25 cellular contexts compared by ENCODE assay signal in genomic region chr5:100771181-100771580, GRCh38.
"Had no signal": no experiment of that assay in that cellular context is flagged by ENCODE, and none has a peak within 500 bp of the region (broad histone marks: within the 10 kb centered on the region; RNA-seq: fewer than 3 reads in every experiment).

No MANE protein-coding gene starts in this region.

- H3K4me3 Mint-ChIP-seq: activated naive CD8-positive, alpha-beta T cell treated with anti-CD3 and anti-CD28 coated beads, Interleukin-2, amount 10 ng/mL, durations not matched to agents 7 days and 5 days; activated T-cell treated with anti-CD3 and anti-CD28 coated beads, Interleukin-2, amount 50 U/mL, for 24 hours; activated T-helper 17 cell treated with anti-CD3 and anti-CD28 coated beads, Interleukin-2, amount 50 U/mL, for 72 hours; effector memory CD8-positive, alpha-beta T cell; naive thymus-derived CD4-positive, alpha-beta T cell; neural crest cell; WTC11 had no signal

- DNase-seq: activated CD8-positive, alpha-beta memory T cell treated with anti-CD3 and anti-CD28 coated beads, Interleukin-2, amount 50 U/mL, for 4 hours; activated naive CD8-positive, alpha-beta T cell treated with anti-CD3 and anti-CD28 coated beads, Interleukin-2, amount 10 ng/mL, durations not matched to agents 7 days and 5 days; activated T-cell treated with anti-CD3 and anti-CD28 coated beads, Interleukin-2, amount 50 U/mL, for 24 hours; amygdala; colonic mucosa; dorsolateral prefrontal cortex; effector memory CD8-positive, alpha-beta T cell; glutamatergic neuron; hippocampal formation; kidney glomerular epithelial cell; left lung; naive thymus-derived CD4-positive, alpha-beta T cell; posterior cingulate gyrus; right lobe of liver; stimulated activated CD4-positive, alpha-beta T cell treated with anti-CD3 and anti-CD28 coated beads, Interleukin-2, amount 100 ng/mL, for 48 hours; stimulated activated naive CD4-positive, alpha-beta T cell; T1000; upper lobe of left lung had no signal

- H3K4me3 ChIP-seq: colonic mucosa, dorsolateral prefrontal cortex, left lung, lung, right lobe of liver, skin epidermis, thoracic aorta, upper lobe of left lung had no signal

- ATAC-seq: activated T-helper 17 cell treated with anti-CD3 and anti-CD28 coated beads, Interleukin-2, amount 50 U/mL, for 72 hours; effector memory CD8-positive, alpha-beta T cell; esophagus mucosa; left lung; naive thymus-derived CD4-positive, alpha-beta T cell; right lobe of liver; WTC11 had no signal

- H3K27me3 Mint-ChIP-seq: activated naive CD8-positive, alpha-beta T cell treated with anti-CD3 and anti-CD28 coated beads, Interleukin-2, amount 10 ng/mL, durations not matched to agents 7 days and 5 days; effector memory CD8-positive, alpha-beta T cell had no signal

- H3K4me1 Mint-ChIP-seq: activated naive CD8-positive, alpha-beta T cell treated with anti-CD3 and anti-CD28 coated beads, Interleukin-2, amount 10 ng/mL, durations not matched to agents 7 days and 5 days; activated T-helper 17 cell treated with anti-CD3 and anti-CD28 coated beads, Interleukin-2, amount 50 U/mL, for 72 hours had no signal

- H3K27ac Mint-ChIP-seq: activated naive CD8-positive, alpha-beta T cell treated with anti-CD3 and anti-CD28 coated beads, Interleukin-2, amount 10 ng/mL, durations not matched to agents 7 days and 5 days; activated T-cell treated with anti-CD3 and anti-CD28 coated beads, Interleukin-2, amount 50 U/mL, for 24 hours; activated T-helper 17 cell treated with anti-CD3 and anti-CD28 coated beads, Interleukin-2, amount 50 U/mL, for 72 hours; effector memory CD8-positive, alpha-beta T cell; naive thymus-derived CD4-positive, alpha-beta T cell; WTC11 had no signal

- H3K9me3 ChIP-seq: colonic mucosa, left lung, right lobe of liver, thoracic aorta, upper lobe of left lung had no signal

- H3K27ac ChIP-seq: colonic mucosa, dorsolateral prefrontal cortex, left lung, right lobe of liver, skin epidermis, thoracic aorta, upper lobe of left lung had no signal
